In genomic region chr2:56082665-56083064, GRCh38 we compare ENCODE assay signal across 1 cellular context.
TF ChIP-seq lines count a peak whose summit lies in the region.

No MANE protein-coding gene starts in this region.

TF ChIP-seq in SK-N-SH treated with all-trans-retinoic acid at 6 μM for 48 hours, 23 proteins besides CTCF, POLR2A, EP300 and RAD21 (continued from another document):
- no peak for TF ChIP-seq TSHZ2 (CRISPR knock-in tag; IDR thresholded peaks at IDR 0.05)
